Comparison of ENCODE assay signal across 10 cellular contexts in genomic region chr4:116599859-116600258, GRCh38.
DNase-seq lines count a peak whose midpoint lies in the region; TF ChIP-seq lines count a peak whose summit lies in the region.
"Had no signal": no experiment of that assay in that cellular context is flagged by ENCODE, and none has a peak within 500 bp of the region (broad histone marks: within the 10 kb centered on the region; RNA-seq: fewer than 3 reads in every experiment).

No MANE protein-coding gene starts in this region.

- H4K20me1 ChIP-seq in DOHH2 (ENCODE audit: control insufficient read depth, insufficient read depth, low read depth, low read length) (no peaks in the 10 kb centered on the region), hepatocyte (ENCODE audit: insufficient read depth, poor library complexity, severe bottlenecking) (no peaks in the 10 kb centered on the region)

- H3K79me2 ChIP-seq in DOHH2 (ENCODE audit: control insufficient read depth, low read length) (no peaks in the 10 kb centered on the region), hepatocyte (no peaks in the 10 kb centered on the region)

- H3K27ac ChIP-seq in DOHH2 (ENCODE audit: low read depth, low read length), result no peak overlapping the region
- H3K27ac ChIP-seq in hepatocyte, result no peak overlapping the region
- H3K27ac ChIP-seq: adrenal gland, coronary artery had no signal

- H3K36me3 ChIP-seq in DOHH2 (ENCODE audit: control insufficient read depth, low read length) (no peaks in the 10 kb centered on the region), hepatocyte (replicated peaks; ENCODE audit: insufficient read depth, low read depth) (no peaks in the 10 kb centered on the region)
- H3K36me3 ChIP-seq: adrenal gland had no signal

- H3K9me3 ChIP-seq in DOHH2 (ENCODE audit: control insufficient read depth, insufficient read depth, low read length) (no peaks in the 10 kb centered on the region), hepatocyte (ENCODE audit: low read depth) (no peaks in the 10 kb centered on the region)
- H3K9me3 ChIP-seq: adrenal gland had no signal

- 83% methylated on average over 8 of the region's 11 CpGs for WGBS in hepatocyte (ENCODE audit: low lambda C conversion rate, missing lambda C conversion rate)

- H3K4me1 ChIP-seq in DOHH2 (ENCODE audit: control insufficient read depth, low read length) (no peaks in the 10 kb centered on the region), hepatocyte (ENCODE audit: insufficient read depth) (no peaks in the 10 kb centered on the region)
- H3K4me1 ChIP-seq: adrenal gland had no signal

- TF ChIP-seq CTCF in DOHH2 (IDR thresholded peaks at IDR 0.05; ENCODE audit: low read depth, low read length, poor library complexity, severe bottlenecking) (peak; percentile 40), GM12873 (IDR thresholded peaks at IDR 0.05; ENCODE audit: insufficient read depth, low read depth, low read length, missing control alignments) (peak; percentile 46), LNCaP clone FGC (IDR thresholded peaks at IDR 0.05; ENCODE audit: control insufficient read depth, extremely low read depth, insufficient read depth) (peak; percentile 23; the same call in 1 of the 2 replicates), hepatocyte (IDR thresholded peaks at IDR 0.05; ENCODE audit: poor library complexity) (no peak)

- no peak overlapping the region for H3K4me2 ChIP-seq in DOHH2 (ENCODE audit: low read length)
- H3K4me2 ChIP-seq in hepatocyte, result no peak overlapping the region

- H3K9me2 ChIP-seq in DOHH2 (replicated peaks; ENCODE audit: control insufficient read depth, low read length), result no peaks in the 10 kb centered on the region
- H3K9me2 ChIP-seq in hepatocyte (replicated peaks; ENCODE audit: insufficient read depth), result no peaks in the 10 kb centered on the region

- DNase-seq in LNCaP clone FGC (ENCODE audit: low read depth) (no peak), islet precursor cell (peak; percentile 58), hepatocyte (ENCODE audit: low spot score) (no peak), NCI-H1694 (lab: John Stamatoyannopoulos, UW) (no peak), ecto neural progenitor cell (ENCODE audit: low spot score) (no peak)
- DNase-seq: immature natural killer cell had no signal

- H2AFZ ChIP-seq in hepatocyte, result no peak overlapping the region

- H3K4me3 ChIP-seq in DOHH2 (ENCODE audit: low read length) (no peak overlapping the region), LNCaP clone FGC (ENCODE audit: low read depth, low read length) (no peak overlapping the region), hepatocyte (no peak overlapping the region)
- H3K4me3 ChIP-seq: adrenal gland, coronary artery had no signal

- H3F3A ChIP-seq in DOHH2 (ENCODE audit: control insufficient read depth, insufficient read depth), result no peaks in the 10 kb centered on the region

- H3K27me3 ChIP-seq in DOHH2 (ENCODE audit: control insufficient read depth, low read length), result no peaks in the 10 kb centered on the region
- H3K27me3 ChIP-seq in hepatocyte, result no peaks in the 10 kb centered on the region
- H3K27me3 ChIP-seq: adrenal gland had no signal
